8 cellular contexts compared by ENCODE assay signal in the genomic region with DNA sequence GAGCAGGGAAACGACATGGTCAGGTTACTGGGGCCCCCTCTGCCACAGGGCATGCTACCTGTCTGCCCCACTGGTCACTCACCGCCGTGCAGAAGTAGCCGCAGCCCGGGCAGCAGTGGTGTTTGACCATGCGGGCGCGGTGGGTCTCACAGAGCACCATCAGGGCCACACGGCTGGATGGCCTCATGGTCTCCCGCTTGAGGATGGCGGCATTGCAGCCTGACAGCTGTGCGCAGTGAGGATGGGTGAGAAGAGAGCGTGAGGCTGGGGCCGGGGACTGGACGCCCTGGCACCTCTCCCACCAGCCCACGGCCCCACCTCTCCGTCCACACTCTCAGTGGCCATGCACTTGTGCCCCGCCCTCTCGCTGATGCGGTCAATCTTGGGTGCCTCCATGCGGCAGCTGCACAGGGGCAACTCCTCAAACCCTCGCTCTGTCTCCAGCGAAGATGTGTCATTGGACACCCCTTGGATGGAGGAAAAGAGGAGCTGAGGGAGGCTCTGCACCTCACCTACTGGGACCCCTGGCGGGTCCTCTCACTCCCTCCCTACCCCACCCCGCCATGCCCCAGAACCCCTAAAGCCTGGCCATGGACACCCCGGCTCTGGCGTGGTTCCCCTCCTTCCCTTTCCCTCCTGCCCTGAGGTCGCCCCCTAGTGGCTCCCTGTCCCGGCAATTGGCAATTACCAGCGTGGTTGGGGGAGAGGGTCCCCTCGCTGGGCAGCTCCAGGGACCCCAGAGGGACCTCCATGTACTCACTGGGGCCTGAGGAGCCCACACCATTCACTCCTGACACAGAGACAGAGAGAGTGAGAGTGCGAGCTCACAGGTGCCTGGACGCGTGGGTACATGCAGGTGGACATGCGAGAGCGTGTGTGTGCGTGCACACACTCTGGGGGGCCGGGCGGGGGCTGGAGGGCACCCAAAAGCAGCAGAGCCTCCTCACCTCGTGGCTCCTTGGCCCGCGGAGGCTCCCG. TPM values are rescaled to one million over a fixed set of nuclear protein-coding genes. Genes with fewer than 3 reads are reported as not detected.
A peak's percentile ranks its signal among the peaks of the same experiment; 100 is the strongest.
DNase-seq lines count a peak whose midpoint lies in the region; ATAC-seq and TF ChIP-seq lines count a peak whose summit lies in the region.

No MANE protein-coding gene starts in this region.

- peak in 2 of 3 experiments; percentile 38 to 76 for TF ChIP-seq CTCF in esophagus muscularis mucosa (IDR thresholded peaks at IDR 0.05)

- no peaks in the 10 kb centered on the region for H3K9me3 Mint-ChIP-seq in activated CD4-positive, alpha-beta memory T cell treated with anti-CD3 and anti-CD28 coated beads, Interleukin-2, amount 10 ng/mL, durations not matched to agents 7 days and 5 days
- H3K9me3 Mint-ChIP-seq in activated CD4-positive, alpha-beta memory T cell treated with anti-CD3 and anti-CD28 coated beads for 36 hours, result no peaks in the 10 kb centered on the region

- 84% methylated on average over 41 of the region's 43 CpGs for WGBS in esophagus muscularis mucosa

- peak; percentile 33 for DNase-seq in activated CD4-positive, alpha-beta memory T cell treated with anti-CD3 and anti-CD28 coated beads, Interleukin-2, amount 10 ng/mL, durations not matched to agents 7 days and 5 days
- DNase-seq in activated CD4-positive, alpha-beta memory T cell treated with anti-CD3 and anti-CD28 coated beads for 36 hours, result no peak
- DNase-seq in activated CD4-positive, alpha-beta T cell treated with anti-CD3 and anti-CD28 coated beads, Interleukin-2, amount 50 U/mL, for 48 hours, result peak; percentile 63 to 73
- DNase-seq in esophagus muscularis mucosa (ENCODE audit: extremely low spot score) (no peak), sciatic nerve (ENCODE audit: low spot score) (peak; percentile 79), C1 segment of cervical spinal cord (lab: John Stamatoyannopoulos, UW) (no peak)

- no peaks in the 10 kb centered on the region for H3K9me3 ChIP-seq in esophagus muscularis mucosa

- H3K27me3 ChIP-seq in esophagus muscularis mucosa, result no peaks in the 10 kb centered on the region

- no peak for TF ChIP-seq EP300 in esophagus muscularis mucosa (IDR thresholded peaks at IDR 0.05)

- CTCF ChIA-PET in activated CD4-positive, alpha-beta memory T cell treated with anti-CD3 and anti-CD28 coated beads, Interleukin-2, amount 10 ng/mL, durations not matched to agents 7 days and 5 days (lab: Charles Lee), result interaction anchor here (0.8 to 2.0 kb wide), 6 partner anchors 26 to 236 kb away, joined by 3 to 6 read pairs (median 3); a partner anchor contains a TSS
- CTCF ChIA-PET in activated CD4-positive, alpha-beta memory T cell treated with anti-CD3 and anti-CD28 coated beads for 36 hours (lab: Charles Lee), result interaction anchor here (1.7 to 2.4 kb wide), 2 partner anchors 10 to 198 kb away, joined by 6 to 9 read pairs; a partner anchor contains a TSS

- no peak overlapping the region for H3K27ac ChIP-seq in esophagus muscularis mucosa (replicated peaks in 1 of 4)

- no peak for TF ChIP-seq POLR2A in esophagus muscularis mucosa (IDR thresholded peaks at IDR 0.05; ENCODE audit: low read depth)

- no peaks in the 10 kb centered on the region for H3K27me3 Mint-ChIP-seq in activated CD4-positive, alpha-beta memory T cell treated with anti-CD3 and anti-CD28 coated beads, Interleukin-2, amount 10 ng/mL, durations not matched to agents 7 days and 5 days
- H3K27me3 Mint-ChIP-seq in activated CD4-positive, alpha-beta memory T cell treated with anti-CD3 and anti-CD28 coated beads for 36 hours, result no peaks in the 10 kb centered on the region

- peaks cover 64% of the 10 kb centered on the region for H3K36me3 Mint-ChIP-seq in activated CD4-positive, alpha-beta memory T cell treated with anti-CD3 and anti-CD28 coated beads, Interleukin-2, amount 10 ng/mL, durations not matched to agents 7 days and 5 days (ENCODE audit: low read depth)
- peaks cover 38% of the 10 kb centered on the region for H3K36me3 Mint-ChIP-seq in activated CD4-positive, alpha-beta memory T cell treated with anti-CD3 and anti-CD28 coated beads for 36 hours

- no peak overlapping the region for H3K4me3 ChIP-seq in esophagus muscularis mucosa

- ATAC-seq in sciatic nerve (peak; percentile 30), HG03196 (IDR thresholded peaks at IDR 0.05; ENCODE audit: unreplicated experiment) (no peak), GM21526 (IDR thresholded peaks at IDR 0.05; ENCODE audit: low FRiP score, unreplicated experiment) (no peak)

- no peak overlapping the region for H3K4me3 Mint-ChIP-seq in activated CD4-positive, alpha-beta memory T cell treated with anti-CD3 and anti-CD28 coated beads, Interleukin-2, amount 10 ng/mL, durations not matched to agents 7 days and 5 days
- H3K4me3 Mint-ChIP-seq in activated CD4-positive, alpha-beta memory T cell treated with anti-CD3 and anti-CD28 coated beads for 36 hours, result no peak overlapping the region

- intact Hi-C loops in activated CD4-positive, alpha-beta memory T cell treated with anti-CD3 and anti-CD28 coated beads for 36 hours (cut with micrococcal nuclease), result no loop called here
- intact Hi-C loops in esophagus muscularis mucosa (cut with DNase I) (no loop called here), sciatic nerve (cut with DNase I) (no loop called here)

- no peaks in the 10 kb centered on the region for H3K4me1 ChIP-seq in esophagus muscularis mucosa

- H3K27ac Mint-ChIP-seq in activated CD4-positive, alpha-beta memory T cell treated with anti-CD3 and anti-CD28 coated beads, Interleukin-2, amount 10 ng/mL, durations not matched to agents 7 days and 5 days, result no peak overlapping the region
- no peak overlapping the region for H3K27ac Mint-ChIP-seq in activated CD4-positive, alpha-beta memory T cell treated with anti-CD3 and anti-CD28 coated beads for 36 hours

- H3K4me1 Mint-ChIP-seq in activated CD4-positive, alpha-beta memory T cell treated with anti-CD3 and anti-CD28 coated beads, Interleukin-2, amount 10 ng/mL, durations not matched to agents 7 days and 5 days, result peaks cover 13% of the 10 kb centered on the region
- no peaks in the 10 kb centered on the region for H3K4me1 Mint-ChIP-seq in activated CD4-positive, alpha-beta memory T cell treated with anti-CD3 and anti-CD28 coated beads for 36 hours (ENCODE audit: low read depth)

- peaks cover 54 to 100% (median 94%) of the 10 kb centered on the region in 4 donors for H3K36me3 ChIP-seq in esophagus muscularis mucosa

- POLR2A ChIA-PET in activated CD4-positive, alpha-beta memory T cell treated with anti-CD3 and anti-CD28 coated beads, Interleukin-2, amount 10 ng/mL, durations not matched to agents 7 days and 5 days (lab: Charles Lee), result no interaction called here
- POLR2A ChIA-PET in activated CD4-positive, alpha-beta memory T cell treated with anti-CD3 and anti-CD28 coated beads for 36 hours (lab: Charles Lee), result interaction anchor here (0.5 kb wide), 1 partner anchor 50 kb away, joined by 3 read pairs; no protein-coding TSS in a partner anchor

RNA-seq across cellular contexts. Expression of a gene that starts 8.9 kb away (rescaled TPM):
- total RNA-seq in activated CD4-positive, alpha-beta memory T cell treated with anti-CD3 and anti-CD28 coated beads, Interleukin-2, amount 10 ng/mL, durations not matched to agents 7 days and 5 days, result 10 to 100 TPM; 57.0 to 58.4 TPM
- total RNA-seq in activated CD4-positive, alpha-beta memory T cell treated with anti-CD3 and anti-CD28 coated beads for 36 hours, result 10 to 100 TPM; 45.5 to 46.0 TPM
- 10 to 100 TPM; 25.7 to 48.4 (median 38.1) TPM for total RNA-seq in esophagus muscularis mucosa
- total RNA-seq in sciatic nerve, result 49.4 TPM

RNA-seq across cellular contexts. Expression of a gene that starts 9.8 kb away (rescaled TPM):
- under 1 TPM in 1 of 2 experiments, not detected in 1; 0.38 TPM for total RNA-seq in activated CD4-positive, alpha-beta memory T cell treated with anti-CD3 and anti-CD28 coated beads, Interleukin-2, amount 10 ng/mL, durations not matched to agents 7 days and 5 days
- total RNA-seq in activated CD4-positive, alpha-beta memory T cell treated with anti-CD3 and anti-CD28 coated beads for 36 hours, result under 1 TPM in 1 of 2 experiments, not detected in 1; 0.17 TPM
- total RNA-seq in esophagus muscularis mucosa (under 1 TPM in 2 of 4 donors, not detected in 2; 0.19 to 0.80 TPM), sciatic nerve (2.1 TPM)

RNA-seq across cellular contexts. Expression of a gene that starts 13.3 kb away (rescaled TPM):
- 1 to 10 TPM in 1 of 2 experiments, under 1 TPM in 1; 0.98 to 1.1 TPM for total RNA-seq in activated CD4-positive, alpha-beta memory T cell treated with anti-CD3 and anti-CD28 coated beads, Interleukin-2, amount 10 ng/mL, durations not matched to agents 7 days and 5 days
- total RNA-seq in activated CD4-positive, alpha-beta memory T cell treated with anti-CD3 and anti-CD28 coated beads for 36 hours, result 1 to 10 TPM; 1.8 to 2.0 TPM
- total RNA-seq in esophagus muscularis mucosa (1 to 10 TPM in 3 of 4 donors, under 1 TPM in 1; 0.66 to 2.5 (median 1.6) TPM), sciatic nerve (8.4 TPM)

RNA-seq across cellular contexts. Expression of a gene that starts 25.9 kb away (rescaled TPM):
- total RNA-seq in activated CD4-positive, alpha-beta memory T cell treated with anti-CD3 and anti-CD28 coated beads, Interleukin-2, amount 10 ng/mL, durations not matched to agents 7 days and 5 days, result 10 to 100 TPM; 29.2 to 29.6 TPM
- 10 to 100 TPM; 13.0 to 13.4 TPM for total RNA-seq in activated CD4-positive, alpha-beta memory T cell treated with anti-CD3 and anti-CD28 coated beads for 36 hours
- total RNA-seq in esophagus muscularis mucosa (10 to 100 TPM; 24.9 to 39.6 (median 34.9) TPM), sciatic nerve (22.1 TPM)

RNA-seq across cellular contexts. Expression of a gene that starts 38.9 kb away (rescaled TPM):
- total RNA-seq in activated CD4-positive, alpha-beta memory T cell treated with anti-CD3 and anti-CD28 coated beads, Interleukin-2, amount 10 ng/mL, durations not matched to agents 7 days and 5 days, result 1 to 10 TPM in 1 of 2 experiments, under 1 TPM in 1; 0.45 to 1.0 TPM
- 1 to 10 TPM in 1 of 2 experiments, under 1 TPM in 1; 0.97 to 1.0 TPM for total RNA-seq in activated CD4-positive, alpha-beta memory T cell treated with anti-CD3 and anti-CD28 coated beads for 36 hours
- total RNA-seq in esophagus muscularis mucosa, result 10 to 100 TPM in 3 of 4 donors, 1 to 10 TPM in 1; 10.0 to 15.4 (median 12.6) TPM
- 25.0 TPM for total RNA-seq in sciatic nerve

Comparison
In these comparisons a context has a peak if more than half of its experiments do, and no peak if none do; other contexts are left out.
1. DNase-seq: peak in activated CD4-positive, alpha-beta memory T cell treated with anti-CD3 and anti-CD28 coated beads, Interleukin-2, amount 10 ng/mL, durations not matched to agents 7 days and 5 days (single experiment), activated CD4-positive, alpha-beta T cell treated with anti-CD3 and anti-CD28 coated beads, Interleukin-2, amount 50 U/mL, for 48 hours (2 of 2) and sciatic nerve (single experiment); none in activated CD4-positive, alpha-beta memory T cell treated with anti-CD3 and anti-CD28 coated beads for 36 hours (single experiment), esophagus muscularis mucosa (single experiment) and C1 segment of cervical spinal cord (0 of 14).